ENCODE assay signal across 1 cellular context in the genomic region with DNA sequence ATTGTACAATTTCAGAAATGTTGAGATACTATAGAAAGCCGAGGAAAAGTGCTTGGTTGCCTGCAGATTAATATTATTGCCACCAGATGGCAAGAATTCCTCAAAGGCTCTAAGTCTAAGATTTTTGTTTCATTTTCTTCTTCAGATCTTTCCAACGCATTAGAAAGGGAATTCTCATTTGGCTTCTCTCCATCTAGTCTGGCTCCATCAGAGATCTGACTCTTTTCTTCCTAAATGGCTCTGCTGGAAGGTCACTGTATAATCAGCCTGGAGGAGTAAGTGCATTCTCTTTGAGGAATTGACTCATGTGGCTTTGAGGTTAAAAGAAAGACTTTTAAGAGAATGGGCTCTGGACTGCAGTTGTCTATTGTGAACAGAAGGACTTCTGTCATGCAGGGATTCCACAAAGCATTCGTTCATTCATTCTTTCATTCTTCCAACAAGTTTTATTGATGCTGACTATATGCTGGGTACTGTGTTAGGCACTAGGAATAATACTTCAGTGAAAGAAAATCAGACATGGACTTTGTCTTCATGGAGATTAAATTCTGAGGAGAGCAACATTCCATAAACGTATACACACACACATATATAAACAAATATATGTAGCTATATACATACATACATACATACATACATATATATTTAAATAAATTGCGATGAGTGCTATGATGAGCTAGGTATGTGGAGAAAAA.
TF ChIP-seq lines count a peak whose summit lies in the region.

No MANE protein-coding gene starts in this region.

TF ChIP-seq in GM12878, 131 proteins besides CTCF, POLR2A, EP300 and RAD21:
- TF ChIP-seq TCF7 (IDR thresholded peaks at IDR 0.05; ENCODE audit: borderline replicate concordance): 0 out of 2 replicates have a peak, but pooled peaks have one; percentile 36
- peak; percentile 15 to 27; a peak in 2 of 4 replicates for TF ChIP-seq IKZF2 (IDR thresholded peaks at IDR 0.05)
- TF ChIP-seq NFXL1 (IDR thresholded peaks at IDR 0.05; ENCODE audit: borderline replicate concordance): no peak
- no peak for TF ChIP-seq CEBPB (IDR thresholded peaks at IDR 0.05; ENCODE audit: borderline replicate concordance in 1 of 2, low read depth in 2 of 2, low read length in 2 of 2)
- TF ChIP-seq ZNF24 (IDR thresholded peaks at IDR 0.05): peak; percentile 72
- TF ChIP-seq NR2C2 (IDR thresholded peaks at IDR 0.05; ENCODE audit: borderline replicate concordance, control insufficient read depth, insufficient read length, low read depth): no peak
- TF ChIP-seq RUNX3 (IDR thresholded peaks at IDR 0.05; ENCODE audit: low read length): peak; percentile 24; the same call in 1 of the 2 replicates
- peak; percentile 76; the same call in 1 of the 2 replicates for TF ChIP-seq SMC3 (IDR thresholded peaks at IDR 0.05; ENCODE audit: borderline replicate concordance, low read length)
- TF ChIP-seq, protein P1, sequence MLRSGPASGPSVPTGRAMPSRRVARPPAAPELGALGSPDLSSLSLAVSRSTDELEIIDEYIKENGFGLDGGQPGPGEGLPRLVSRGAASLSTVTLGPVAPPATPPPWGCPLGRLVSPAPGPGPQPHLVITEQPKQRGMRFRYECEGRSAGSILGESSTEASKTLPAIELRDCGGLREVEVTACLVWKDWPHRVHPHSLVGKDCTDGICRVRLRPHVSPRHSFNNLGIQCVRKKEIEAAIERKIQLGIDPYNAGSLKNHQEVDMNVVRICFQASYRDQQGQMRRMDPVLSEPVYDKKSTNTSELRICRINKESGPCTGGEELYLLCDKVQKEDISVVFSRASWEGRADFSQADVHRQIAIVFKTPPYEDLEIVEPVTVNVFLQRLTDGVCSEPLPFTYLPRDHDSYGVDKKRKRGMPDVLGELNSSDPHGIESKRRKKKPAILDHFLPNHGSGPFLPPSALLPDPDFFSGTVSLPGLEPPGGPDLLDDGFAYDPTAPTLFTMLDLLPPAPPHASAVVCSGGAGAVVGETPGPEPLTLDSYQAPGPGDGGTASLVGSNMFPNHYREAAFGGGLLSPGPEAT (IDR thresholded peaks at IDR 0.05; ENCODE audit: low read depth): 0 out of 2 replicates have a peak, but pooled peaks have one; percentile 20
